10 cellular contexts compared by ENCODE assay signal in the genomic region with DNA sequence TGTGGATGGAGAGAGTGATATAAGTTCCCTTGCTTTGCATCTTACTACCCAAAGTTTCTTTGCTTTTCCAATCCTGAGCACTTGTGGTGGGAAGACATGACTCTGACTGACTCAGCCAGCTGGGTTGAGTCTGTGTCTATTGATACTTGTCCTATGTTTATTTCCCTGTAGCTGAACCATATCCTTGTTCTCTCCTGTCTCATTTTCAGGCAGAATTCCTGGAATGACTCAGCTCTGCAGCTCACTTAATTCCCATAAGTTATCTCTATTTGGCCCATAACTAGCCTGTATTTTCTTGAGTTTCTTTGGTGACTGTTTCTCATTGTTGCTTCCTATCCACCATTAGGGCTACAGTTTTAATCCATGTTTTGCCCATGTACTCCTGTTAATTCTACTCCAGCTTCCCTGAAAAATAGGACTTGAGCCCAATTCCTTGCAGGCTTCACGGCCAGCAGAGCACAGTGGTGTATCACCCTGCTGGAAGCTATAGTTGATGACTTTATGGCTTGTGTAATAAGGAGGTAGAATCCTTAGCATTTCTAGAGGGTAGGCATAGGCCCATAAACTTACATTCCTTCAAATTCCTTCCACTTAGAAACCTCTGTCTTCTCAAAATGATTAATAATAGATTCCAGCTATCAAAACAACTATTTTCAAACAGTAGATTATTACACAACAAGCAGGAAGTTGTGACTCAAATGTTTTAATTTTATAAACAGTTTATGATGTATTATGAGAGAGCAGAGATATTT.
DNase-seq lines count a peak whose midpoint lies in the region; ATAC-seq, FAIRE-seq and TF ChIP-seq lines count a peak whose summit lies in the region.
"Had no signal": no experiment of that assay in that cellular context is flagged by ENCODE, and none has a peak within 500 bp of the region (broad histone marks: within the 10 kb centered on the region; RNA-seq: fewer than 3 reads in every experiment).

No MANE protein-coding gene starts in this region.

- H3K27ac ChIP-seq in IMR-90 (ENCODE audit: insufficient read depth, low read length): peak overlapping the region; percentile 99
- H3K27ac ChIP-seq in mesenchymal stem cell (ENCODE audit: low read length, poor library complexity, severe bottlenecking): peak overlapping the region; percentile 94
- no peak overlapping the region for H3K27ac ChIP-seq in A673 (ENCODE audit: low read depth, low read length, poor library complexity, severe bottlenecking)
- H3K27ac ChIP-seq: VCaP had no signal

- H2AK5ac ChIP-seq in IMR-90 (ENCODE audit: low read depth, low read length) (peak overlapping the region; percentile 78), mesenchymal stem cell (ENCODE audit: low read length, severe bottlenecking) (peak overlapping the region; percentile 59)

- H3K9ac ChIP-seq in IMR-90 (ENCODE audit: low read depth, low read length) (peak overlapping the region; percentile 57), mesenchymal stem cell (ENCODE audit: low read length) (peak overlapping the region; percentile 86)

- no peaks in the 10 kb centered on the region; the same call in 1 of the 2 replicates for H3K9me1 ChIP-seq in IMR-90 (ENCODE audit: insufficient read depth, low read length)

- POLR2A ChIA-PET in IMR-90 (lab: Charles Lee; ENCODE audit: unreplicated experiment): interaction anchor here (0.5 to 0.6 kb wide), 2 partner anchors 10 to 403 kb away, joined by 3 to 4 read pairs; no protein-coding TSS in a partner anchor
- POLR2A ChIA-PET in A673 (lab: Charles Lee; ENCODE audit: low non-redundant PET): no interaction called here

- no peak for TF ChIP-seq POLR2A in IMR-90 (IDR thresholded peaks at IDR 0.05; ENCODE audit: low read depth, low read length)

- H3K23ac ChIP-seq in IMR-90 (ENCODE audit: low read depth, low read length) (peak overlapping the region; percentile 88; the same call in 1 of the 2 replicates), mesenchymal stem cell (ENCODE audit: low read length in 2 of 2) (no peak overlapping the region)

- CTCF ChIA-PET in IMR-90 (lab: Yijun Ruan, JAX) (interaction anchor here (1.2 kb wide), 1 partner anchor 227 kb away, joined by 3 read pairs; no protein-coding TSS in a partner anchor), A673 (lab: Charles Lee) (no interaction called here)

- H2AFZ ChIP-seq in IMR-90 (replicated peaks; ENCODE audit: low read length, poor library complexity) (peak overlapping the region; percentile 28), mesenchymal stem cell (ENCODE audit: low read depth, low read length) (no peak overlapping the region)

- no peaks in the 10 kb centered on the region for H3K36me3 ChIP-seq in IMR-90 (ENCODE audit: control insufficient read depth, insufficient read depth, low read length)
- H3K36me3 ChIP-seq in mesenchymal stem cell (ENCODE audit: control insufficient read depth in 1 of 2, insufficient read depth in 2 of 2, low read depth in 1 of 2, low read length in 2 of 2): no peaks in the 10 kb centered on the region
- no peaks in the 10 kb centered on the region for H3K36me3 ChIP-seq in A673 (ENCODE audit: insufficient read depth, low read length, poor library complexity, severe bottlenecking)

- WGBS in IMR-90 (ENCODE audit: extremely low coverage in 2 of 2, insufficient read length in 1 of 2), 2 experiments: no CpG with 5 or more reads among the region's 1 CpG
- no CpG with 5 or more reads among the region's 1 CpG for WGBS in mesenchymal stem cell

- in situ Hi-C loops in IMR-90 (cut with MboI; ENCODE audit: low sequenced_read_pairs): no loop called here

- H3K9me3 ChIP-seq in IMR-90 (ENCODE audit: control insufficient read depth, insufficient read depth, low read length) (no peaks in the 10 kb centered on the region), mesenchymal stem cell (ENCODE audit: control insufficient read depth, low read length) (no peaks in the 10 kb centered on the region), A673 (ENCODE audit: low read depth, low read length, poor library complexity, severe bottlenecking) (no peaks in the 10 kb centered on the region)

- H3K79me1 ChIP-seq in IMR-90 (ENCODE audit: low read depth in 1 of 2, low read length in 2 of 2) (no peaks in the 10 kb centered on the region; a peak in 1 of 4 replicates), mesenchymal stem cell (replicated peaks; ENCODE audit: low read length, poor library complexity, severe bottlenecking) (no peaks in the 10 kb centered on the region)

- peak overlapping the region; percentile 95 for H2BK5ac ChIP-seq in IMR-90 (ENCODE audit: low read depth, low read length, poor library complexity, severe bottlenecking)
- H2BK5ac ChIP-seq in mesenchymal stem cell (ENCODE audit: low read depth, low read length, poor library complexity, severe bottlenecking): peak overlapping the region; percentile 57

- H3K18ac ChIP-seq in IMR-90 (ENCODE audit: low read depth, low read length) (peak overlapping the region; percentile 85), mesenchymal stem cell (ENCODE audit: low read depth in 1 of 2, low read length in 2 of 2) (peak overlapping the region; percentile 79 to 88)

- H2AK9ac ChIP-seq in IMR-90 (replicated peaks; ENCODE audit: low read depth, low read length, poor library complexity): no peak overlapping the region

- BruUV-seq in IMR-90 (replicated peaks; lab: Mats Ljungman, UMichigan) (no TSS peak), A673 (replicated peaks; lab: Mats Ljungman, UMichigan) (no TSS peak)

- H3K27me3 ChIP-seq in IMR-90 (ENCODE audit: control insufficient read depth, insufficient read depth, low read length): no peaks in the 10 kb centered on the region
- no peaks in the 10 kb centered on the region for H3K27me3 ChIP-seq in mesenchymal stem cell (ENCODE audit: control insufficient read depth in 1 of 2, insufficient read depth in 1 of 2, low read length in 2 of 2)
- H3K27me3 ChIP-seq in A673 (replicated peaks; ENCODE audit: insufficient read depth, low read depth, low read length, poor library complexity): no peaks in the 10 kb centered on the region

- peak overlapping the region; percentile 95 for H2BK20ac ChIP-seq in IMR-90 (ENCODE audit: low read depth, low read length)

- peaks cover 3% of the 10 kb centered on the region; the same call in 1 of the 2 replicates for H4K20me1 ChIP-seq in IMR-90 (ENCODE audit: insufficient read depth, low read length)

- H3K14ac ChIP-seq in IMR-90 (replicated peaks; ENCODE audit: low read depth, low read length) (peak overlapping the region; percentile 85), mesenchymal stem cell (ENCODE audit: low read length in 2 of 2) (no peak overlapping the region)

- dilution Hi-C loops in IMR-90 (cut with HindIII; ENCODE audit: low sequenced_read_pairs, unreplicated experiment): no loop called here

- H3K4ac ChIP-seq in IMR-90 (ENCODE audit: low read depth, low read length) (peak overlapping the region; percentile 94), mesenchymal stem cell (ENCODE audit: low read depth in 1 of 2, low read length in 2 of 2) (peak overlapping the region in 1 of 2 experiments; percentile 84)

- peak; percentile 18; the same call in 1 of the 2 replicates for TF ChIP-seq RAD21 in IMR-90 (IDR thresholded peaks at IDR 0.05; ENCODE audit: low read length)

- TF ChIP-seq CTCF in IMR-90 (conservative IDR thresholded peaks at IDR 0.05; ENCODE audit: low read depth, low read length) (0 out of 2 replicates have a peak, but pooled peaks have one; percentile 15), A673 (conservative IDR thresholded peaks at IDR 0.05; ENCODE audit: low read depth, low read length) (no peak)

- no peak for FAIRE-seq in urothelium cell line (lab: Jason Lieb, UNC)

- H4K91ac ChIP-seq in IMR-90 (ENCODE audit: insufficient read depth, low read depth, low read length): peak overlapping the region; percentile 94
- no peak overlapping the region for H4K91ac ChIP-seq in mesenchymal stem cell (ENCODE audit: low read length)

- DNase-seq in IMR-90 (peak; percentile 98), epidermal melanocyte (ENCODE audit: insufficient read length, low spot score) (peak; percentile 21), mesenchymal stem cell (peak; percentile 93), urothelium cell line (ENCODE audit: low spot score) (peak; percentile 20), A673 (ENCODE audit: low spot score) (no peak)
- DNase-seq: NCI-H2029 treated with DMSO at 0.1 percent for 48 hours; stimulated activated naive CD4-positive, alpha-beta T cell treated with Interleukin-2 at 50 U/mL for 16 hours had no signal

- H4K5ac ChIP-seq in IMR-90 (ENCODE audit: low read depth, low read length): peak overlapping the region; percentile 80

- H4K8ac ChIP-seq in IMR-90 (ENCODE audit: low read depth in 2 of 2, low read length in 2 of 2) (peak overlapping the region; percentile 61 to 79), mesenchymal stem cell (ENCODE audit: low read length) (peak overlapping the region; percentile 41)

- H3K4me3 ChIP-seq in IMR-90 (ENCODE audit: insufficient read depth, low read depth, low read length) (peak overlapping the region; percentile 3; the same call in 1 of the 2 replicates), mesenchymal stem cell (ENCODE audit: insufficient read depth in 1 of 2, low read depth in 1 of 2, low read length in 2 of 2) (peak overlapping the region in 1 of 2 experiments; percentile 35), A673 (ENCODE audit: low read depth, low read length, poor library complexity, severe bottlenecking) (no peak overlapping the region)

- peak overlapping the region; percentile 91 for H3K56ac ChIP-seq in IMR-90 (ENCODE audit: extremely low read depth, insufficient read depth, low read length)

- H2BK120ac ChIP-seq in IMR-90 (ENCODE audit: low read depth, low read length) (peak overlapping the region; percentile 96), mesenchymal stem cell (ENCODE audit: low read depth, low read length) (peak overlapping the region; percentile 3)

- ATAC-seq in IMR-90 (ENCODE audit: low read depth): peak; percentile 89
- no peak for ATAC-seq in HG03378 (IDR thresholded peaks at IDR 0.05; ENCODE audit: unreplicated experiment)
- no peak for ATAC-seq in GM21447 (IDR thresholded peaks at IDR 0.05; ENCODE audit: unreplicated experiment)

- H2BK12ac ChIP-seq in mesenchymal stem cell (ENCODE audit: low read length in 2 of 2): peak overlapping the region; percentile 11 to 43

- H3K4me2 ChIP-seq in IMR-90 (ENCODE audit: low read depth, low read length) (peak overlapping the region; percentile 88), mesenchymal stem cell (ENCODE audit: low read length, poor library complexity, severe bottlenecking) (no peak overlapping the region)

- H2BK15ac ChIP-seq in IMR-90 (ENCODE audit: low read depth, low read length): peak overlapping the region; percentile 81; the same call in 1 of the 3 replicates
- no peak overlapping the region for H2BK15ac ChIP-seq in mesenchymal stem cell (ENCODE audit: low read depth, poor library complexity, severe bottlenecking)

- H3K4me1 ChIP-seq in IMR-90 (ENCODE audit: control insufficient read depth, insufficient read depth, low read length) (peaks cover 4% of the 10 kb centered on the region), mesenchymal stem cell (ENCODE audit: control insufficient read depth, insufficient read depth, low read depth, low read length) (no peaks in the 10 kb centered on the region), A673 (ENCODE audit: insufficient read depth, low read length, poor library complexity, severe bottlenecking) (no peaks in the 10 kb centered on the region)

- intact Hi-C loops in IMR-90 (cut with micrococcal nuclease) (loop anchor here (1.0 to 10.0 kb wide), 4 partner anchors 26 to 670 kb away; no protein-coding TSS in a partner anchor), A673 (cut with micrococcal nuclease; ENCODE audit: unreplicated experiment) (no loop called here)
